In the genomic region with DNA sequence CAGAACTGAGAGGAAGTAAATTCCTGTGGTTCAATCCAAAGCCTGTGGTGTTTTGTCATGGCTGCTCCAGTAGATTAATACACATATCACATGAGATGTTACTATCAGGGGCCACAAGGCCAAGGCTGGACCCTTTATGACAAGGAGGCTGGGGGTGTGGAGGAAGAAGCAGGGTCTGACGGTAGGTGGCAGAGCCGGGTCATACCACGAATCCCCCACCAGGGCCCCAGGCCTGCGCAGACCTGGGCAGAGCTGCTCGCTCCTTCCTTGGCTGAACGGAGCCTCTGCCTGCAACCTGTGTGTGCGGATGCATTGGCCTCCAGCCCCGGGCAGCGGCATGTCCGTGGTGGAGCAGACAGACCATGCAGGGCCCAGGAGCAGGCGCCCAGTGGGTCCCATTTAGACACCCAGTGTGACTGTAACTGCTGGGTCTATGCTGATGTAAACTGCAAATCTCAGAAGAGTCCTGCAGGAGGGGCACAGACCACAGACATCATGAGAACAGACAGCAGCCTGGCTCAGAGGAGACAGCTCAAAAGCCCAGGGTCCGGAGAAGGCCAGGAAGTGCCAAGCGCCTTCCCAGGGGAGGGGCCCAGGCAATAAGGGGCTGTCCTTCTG, we compare ENCODE assay signal across 13 cellular contexts.
DNase-seq lines count a peak whose midpoint lies in the region; ATAC-seq and TF ChIP-seq lines count a peak whose summit lies in the region.
"Had no signal": no experiment of that assay in that cellular context is flagged by ENCODE, and none has a peak within 500 bp of the region (broad histone marks: within the 10 kb centered on the region; RNA-seq: fewer than 3 reads in every experiment).

No MANE protein-coding gene starts in this region.

- H3K9me2 ChIP-seq in OCI-LY7 (ENCODE audit: insufficient read depth, low read length) = no peaks in the 10 kb centered on the region

- H3K36me3 Mint-ChIP-seq in endodermal cell (ENCODE audit: low read depth) = no peaks in the 10 kb centered on the region
- H3K36me3 Mint-ChIP-seq: activated naive CD8-positive, alpha-beta T cell had no signal

- H3K4me1 ChIP-seq in OCI-LY7 (ENCODE audit: insufficient read depth, low read length, poor library complexity, severe bottlenecking) (no peaks in the 10 kb centered on the region), endodermal cell (ENCODE audit: control insufficient read depth, insufficient read depth, low read length) (peaks cover 2% of the 10 kb centered on the region), osteoblast (ENCODE audit: insufficient read depth, low read length) (peaks cover 33% of the 10 kb centered on the region)
- H3K4me1 ChIP-seq: pancreas had no signal

- H2AFZ ChIP-seq in OCI-LY7 (ENCODE audit: low read length) (no peak overlapping the region), osteoblast (ENCODE audit: low read length) (no peak overlapping the region)

- no peaks in the 10 kb centered on the region for H3K9me3 ChIP-seq in OCI-LY7 (ENCODE audit: low read length)
- no peaks in the 10 kb centered on the region for H3K9me3 ChIP-seq in endodermal cell (ENCODE audit: control insufficient read depth, low read length)
- H3K9me3 ChIP-seq in osteoblast (ENCODE audit: low read depth, low read length) = no peaks in the 10 kb centered on the region
- H3K9me3 ChIP-seq: pancreas had no signal

- H3K4me2 ChIP-seq in OCI-LY7 (ENCODE audit: low read length) (no peak overlapping the region), osteoblast (ENCODE audit: insufficient read depth, low read length) (peak overlapping the region; percentile 18)

- BruUV-seq in OCI-LY7 (replicated peaks; lab: Mats Ljungman, UMichigan) = no TSS peak

- POLR2A ChIA-PET in OCI-LY7 (lab: Charles Lee) = no interaction called here

- H3K79me2 ChIP-seq in OCI-LY7 (ENCODE audit: insufficient read depth, low read depth, low read length) (no peaks in the 10 kb centered on the region), osteoblast (ENCODE audit: insufficient read depth, low read length) (no peaks in the 10 kb centered on the region)

- 0 out of 2 replicates have a peak, but pooled peaks have one; percentile 13 for TF ChIP-seq CTCF in OCI-LY7 (conservative IDR thresholded peaks at IDR 0.05; ENCODE audit: low read length)
- peak; percentile 69 for TF ChIP-seq CTCF in endodermal cell (conservative IDR thresholded peaks at IDR 0.05)
- no peak for TF ChIP-seq CTCF in osteoblast (IDR thresholded peaks at IDR 0.05; ENCODE audit: extremely low read depth, low read depth, low read length)
- no peak for TF ChIP-seq CTCF in coronary artery (IDR thresholded peaks at IDR 0.05)

- H3K9ac ChIP-seq in endodermal cell (ENCODE audit: extremely low read depth, low read length, poor library complexity, severe bottlenecking) = no peak overlapping the region

- H3K4me3 ChIP-seq in OCI-LY7 (ENCODE audit: low read depth, low read length, poor library complexity, severe bottlenecking) = no peak overlapping the region
- no peak overlapping the region for H3K4me3 ChIP-seq in endodermal cell (ENCODE audit: low read length)
- H3K4me3 ChIP-seq in osteoblast (ENCODE audit: insufficient read depth, low read length) = no peak overlapping the region
- no peak overlapping the region for H3K4me3 ChIP-seq in coronary artery
- H3K4me3 ChIP-seq: pancreas had no signal

- H3K27me3 ChIP-seq in endodermal cell (ENCODE audit: control insufficient read depth, insufficient read depth, low read length, poor library complexity, severe bottlenecking) = no peaks in the 10 kb centered on the region
- H3K27me3 ChIP-seq in osteoblast (ENCODE audit: insufficient read depth, low read length) = no peaks in the 10 kb centered on the region
- H3K27me3 ChIP-seq: pancreas had no signal

- H4K20me1 ChIP-seq in OCI-LY7 (ENCODE audit: insufficient read depth, low read length) (no peaks in the 10 kb centered on the region), osteoblast (ENCODE audit: insufficient read depth, low read length) (peaks cover 3% of the 10 kb centered on the region)

- H3K27ac ChIP-seq in OCI-LY7 (ENCODE audit: low read depth, low read length, poor library complexity, severe bottlenecking) (no peak overlapping the region), endodermal cell (ENCODE audit: low read depth, low read length) (no peak overlapping the region), osteoblast (ENCODE audit: low read depth, low read length) (no peak overlapping the region), coronary artery (no peak overlapping the region)
- H3K27ac ChIP-seq: pancreas had no signal

- intact Hi-C loops in OCI-LY7 (cut with micrococcal nuclease; ENCODE audit: unreplicated experiment) = no loop called here

- H3K27ac Mint-ChIP-seq in endodermal cell = peak overlapping the region; percentile 21
- H3K27ac Mint-ChIP-seq: activated naive CD8-positive, alpha-beta T cell had no signal

- no peaks in the 10 kb centered on the region for H3K9me3 Mint-ChIP-seq in endodermal cell

- no peaks in the 10 kb centered on the region for H3K4me1 Mint-ChIP-seq in endodermal cell

- CTCF ChIA-PET in OCI-LY7 (lab: Charles Lee; ENCODE audit: unreplicated experiment) = no interaction called here

- WGBS in endodermal cell (ENCODE audit: insufficient coverage in 1 of 2, insufficient read length in 1 of 2), 2 experiments = 82 to 93% methylated on average over 5 to 13 of the region's 13 CpGs

- no peak overlapping the region for H3K4me3 Mint-ChIP-seq in endodermal cell
- H3K4me3 Mint-ChIP-seq: activated naive CD8-positive, alpha-beta T cell had no signal

- DNase-seq in ELR (ENCODE audit: low read depth) = peak; percentile 65
- DNase-seq in OCI-LY7 (ENCODE audit: low spot score) = no peak
- peak; percentile 80 for DNase-seq in endodermal cell
- DNase-seq in osteoblast (ENCODE audit: insufficient read length, low spot score, missing footprints) = peak; percentile 90
- DNase-seq in coronary artery (ENCODE audit: low spot score) = no peak
- no peak for DNase-seq in RKO (ENCODE audit: low spot score)
- no peak for DNase-seq in effector CD4-positive, alpha-beta T cell
- DNase-seq: NCI-H1694 treated with DMSO at 0.1 percent for 48 hours; stimulated activated naive CD4-positive, alpha-beta T cell treated with Interleukin-2 at 50 U/mL for 16 hours had no signal

- no peak for ATAC-seq in GM21390 (IDR thresholded peaks at IDR 0.05; ENCODE audit: unreplicated experiment)
- ATAC-seq: HCT116, pancreas had no signal

- H3K36me3 ChIP-seq in OCI-LY7 (ENCODE audit: insufficient read depth, low read length) = no peaks in the 10 kb centered on the region
- no peaks in the 10 kb centered on the region for H3K36me3 ChIP-seq in endodermal cell (ENCODE audit: control insufficient read depth, insufficient read depth, low read length)
- H3K36me3 ChIP-seq in osteoblast (ENCODE audit: insufficient read depth, low read length) = no peaks in the 10 kb centered on the region
- H3K36me3 ChIP-seq: pancreas had no signal

- peaks cover 24% of the 10 kb centered on the region for H3K27me3 Mint-ChIP-seq in endodermal cell (ENCODE audit: insufficient read depth)

Comparison
In these comparisons a context has a peak if more than half of its experiments do, and no peak if none do; other contexts are left out.
1. DNase-seq: peak in ELR (single experiment), endodermal cell (single experiment) and osteoblast (single experiment); none in OCI-LY7 (single experiment), coronary artery (single experiment), RKO (single experiment) and effector CD4-positive, alpha-beta T cell (single experiment).
2. CTCF ChIP-seq: peak in OCI-LY7 (single experiment) and endodermal cell (single experiment); none in osteoblast (single experiment) and coronary artery (single experiment).